In the genomic region with DNA sequence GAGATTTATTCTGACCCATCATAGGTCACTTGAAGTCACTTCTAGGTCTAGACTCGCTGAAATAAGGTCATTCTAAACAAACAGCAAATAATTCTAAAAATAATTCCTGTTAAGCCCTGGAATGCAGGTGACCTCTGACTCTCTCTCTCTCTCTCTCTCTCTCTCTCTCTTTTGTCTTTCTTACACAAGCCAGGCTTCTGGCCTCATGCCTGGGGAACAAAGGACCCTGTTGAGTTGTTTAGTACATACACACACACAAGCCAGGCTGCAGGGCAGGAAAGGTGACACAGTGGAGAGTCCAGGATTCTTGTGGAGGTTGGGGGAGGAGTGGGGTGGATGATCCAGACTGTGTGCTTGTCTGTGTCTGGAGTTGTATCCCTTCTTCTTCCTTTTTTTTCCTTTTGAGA, we compare ENCODE assay signal across 1 cellular context.
TF ChIP-seq lines count a peak whose summit lies in the region.

No MANE protein-coding gene starts in this region.

TF ChIP-seq in HepG2, 621 proteins besides CTCF, POLR2A, EP300 and RAD21 (continued from another document and continues in another):
- TF ChIP-seq, protein P1, sequence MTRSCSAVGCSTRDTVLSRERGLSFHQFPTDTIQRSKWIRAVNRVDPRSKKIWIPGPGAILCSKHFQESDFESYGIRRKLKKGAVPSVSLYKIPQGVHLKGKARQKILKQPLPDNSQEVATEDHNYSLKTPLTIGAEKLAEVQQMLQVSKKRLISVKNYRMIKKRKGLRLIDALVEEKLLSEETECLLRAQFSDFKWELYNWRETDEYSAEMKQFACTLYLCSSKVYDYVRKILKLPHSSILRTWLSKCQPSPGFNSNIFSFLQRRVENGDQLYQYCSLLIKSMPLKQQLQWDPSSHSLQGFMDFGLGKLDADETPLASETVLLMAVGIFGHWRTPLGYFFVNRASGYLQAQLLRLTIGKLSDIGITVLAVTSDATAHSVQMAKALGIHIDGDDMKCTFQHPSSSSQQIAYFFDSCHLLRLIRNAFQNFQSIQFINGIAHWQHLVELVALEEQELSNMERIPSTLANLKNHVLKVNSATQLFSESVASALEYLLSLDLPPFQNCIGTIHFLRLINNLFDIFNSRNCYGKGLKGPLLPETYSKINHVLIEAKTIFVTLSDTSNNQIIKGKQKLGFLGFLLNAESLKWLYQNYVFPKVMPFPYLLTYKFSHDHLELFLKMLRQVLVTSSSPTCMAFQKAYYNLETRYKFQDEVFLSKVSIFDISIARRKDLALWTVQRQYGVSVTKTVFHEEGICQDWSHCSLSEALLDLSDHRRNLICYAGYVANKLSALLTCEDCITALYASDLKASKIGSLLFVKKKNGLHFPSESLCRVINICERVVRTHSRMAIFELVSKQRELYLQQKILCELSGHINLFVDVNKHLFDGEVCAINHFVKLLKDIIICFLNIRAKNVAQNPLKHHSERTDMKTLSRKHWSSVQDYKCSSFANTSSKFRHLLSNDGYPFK (CRISPR knock-in tag; IDR thresholded peaks at IDR 0.05; ENCODE audit: borderline replicate concordance): no peak
- TF ChIP-seq, protein P2, sequence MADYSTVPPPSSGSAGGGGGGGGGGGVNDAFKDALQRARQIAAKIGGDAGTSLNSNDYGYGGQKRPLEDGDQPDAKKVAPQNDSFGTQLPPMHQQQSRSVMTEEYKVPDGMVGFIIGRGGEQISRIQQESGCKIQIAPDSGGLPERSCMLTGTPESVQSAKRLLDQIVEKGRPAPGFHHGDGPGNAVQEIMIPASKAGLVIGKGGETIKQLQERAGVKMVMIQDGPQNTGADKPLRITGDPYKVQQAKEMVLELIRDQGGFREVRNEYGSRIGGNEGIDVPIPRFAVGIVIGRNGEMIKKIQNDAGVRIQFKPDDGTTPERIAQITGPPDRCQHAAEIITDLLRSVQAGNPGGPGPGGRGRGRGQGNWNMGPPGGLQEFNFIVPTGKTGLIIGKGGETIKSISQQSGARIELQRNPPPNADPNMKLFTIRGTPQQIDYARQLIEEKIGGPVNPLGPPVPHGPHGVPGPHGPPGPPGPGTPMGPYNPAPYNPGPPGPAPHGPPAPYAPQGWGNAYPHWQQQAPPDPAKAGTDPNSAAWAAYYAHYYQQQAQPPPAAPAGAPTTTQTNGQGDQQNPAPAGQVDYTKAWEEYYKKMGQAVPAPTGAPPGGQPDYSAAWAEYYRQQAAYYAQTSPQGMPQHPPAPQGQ (CRISPR knock-in tag; IDR thresholded peaks at IDR 0.05; ENCODE audit: borderline replicate concordance): peak; percentile 84; the same call in 1 of the 2 replicates
- TF ChIP-seq SKI (IDR thresholded peaks at IDR 0.05; ENCODE audit: partially characterized antibody): peak; percentile 99
- no peak for TF ChIP-seq PLRG1 (conservative IDR thresholded peaks at IDR 0.05)
- TF ChIP-seq TP53 (CRISPR knock-in tag; conservative IDR thresholded peaks at IDR 0.05): no peak
- TF ChIP-seq SP140L (CRISPR knock-in tag; IDR thresholded peaks at IDR 0.05; ENCODE audit: borderline replicate concordance): no peak
- TF ChIP-seq DMAP1 (CRISPR knock-in tag; IDR thresholded peaks at IDR 0.05): peak; percentile 88
- TF ChIP-seq, protein P3, sequence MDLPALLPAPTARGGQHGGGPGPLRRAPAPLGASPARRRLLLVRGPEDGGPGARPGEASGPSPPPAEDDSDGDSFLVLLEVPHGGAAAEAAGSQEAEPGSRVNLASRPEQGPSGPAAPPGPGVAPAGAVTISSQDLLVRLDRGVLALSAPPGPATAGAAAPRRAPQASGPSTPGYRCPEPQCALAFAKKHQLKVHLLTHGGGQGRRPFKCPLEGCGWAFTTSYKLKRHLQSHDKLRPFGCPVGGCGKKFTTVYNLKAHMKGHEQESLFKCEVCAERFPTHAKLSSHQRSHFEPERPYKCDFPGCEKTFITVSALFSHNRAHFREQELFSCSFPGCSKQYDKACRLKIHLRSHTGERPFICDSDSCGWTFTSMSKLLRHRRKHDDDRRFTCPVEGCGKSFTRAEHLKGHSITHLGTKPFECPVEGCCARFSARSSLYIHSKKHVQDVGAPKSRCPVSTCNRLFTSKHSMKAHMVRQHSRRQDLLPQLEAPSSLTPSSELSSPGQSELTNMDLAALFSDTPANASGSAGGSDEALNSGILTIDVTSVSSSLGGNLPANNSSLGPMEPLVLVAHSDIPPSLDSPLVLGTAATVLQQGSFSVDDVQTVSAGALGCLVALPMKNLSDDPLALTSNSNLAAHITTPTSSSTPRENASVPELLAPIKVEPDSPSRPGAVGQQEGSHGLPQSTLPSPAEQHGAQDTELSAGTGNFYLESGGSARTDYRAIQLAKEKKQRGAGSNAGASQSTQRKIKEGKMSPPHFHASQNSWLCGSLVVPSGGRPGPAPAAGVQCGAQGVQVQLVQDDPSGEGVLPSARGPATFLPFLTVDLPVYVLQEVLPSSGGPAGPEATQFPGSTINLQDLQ (CRISPR knock-in tag; IDR thresholded peaks at IDR 0.05): 0 out of 2 replicates have a peak, but pooled peaks have one; percentile 62
- no peak for TF ChIP-seq GZF1 (CRISPR knock-in tag; IDR thresholded peaks at IDR 0.05)
- peak; percentile 37; the same call in 1 of the 2 replicates for TF ChIP-seq ZNF441 (CRISPR knock-in tag; IDR thresholded peaks at IDR 0.05; ENCODE audit: borderline replicate concordance)
- TF ChIP-seq ZNF713 (CRISPR knock-in tag; IDR thresholded peaks at IDR 0.05): no peak
- TF ChIP-seq, protein P4, sequence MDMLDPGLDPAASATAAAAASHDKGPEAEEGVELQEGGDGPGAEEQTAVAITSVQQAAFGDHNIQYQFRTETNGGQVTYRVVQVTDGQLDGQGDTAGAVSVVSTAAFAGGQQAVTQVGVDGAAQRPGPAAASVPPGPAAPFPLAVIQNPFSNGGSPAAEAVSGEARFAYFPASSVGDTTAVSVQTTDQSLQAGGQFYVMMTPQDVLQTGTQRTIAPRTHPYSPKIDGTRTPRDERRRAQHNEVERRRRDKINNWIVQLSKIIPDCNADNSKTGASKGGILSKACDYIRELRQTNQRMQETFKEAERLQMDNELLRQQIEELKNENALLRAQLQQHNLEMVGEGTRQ (IDR thresholded peaks at IDR 0.05; ENCODE audit: low read depth, low read length): no peak
- TF ChIP-seq, protein P4 (CRISPR knock-in tag; IDR thresholded peaks at IDR 0.05; ENCODE audit: borderline replicate concordance): no peak
- TF ChIP-seq ZNF782 (CRISPR knock-in tag; IDR thresholded peaks at IDR 0.05; ENCODE audit: borderline replicate concordance): no peak
- TF ChIP-seq ZNF550 (CRISPR knock-in tag; IDR thresholded peaks at IDR 0.05; ENCODE audit: borderline replicate concordance): no peak
- TF ChIP-seq, protein P5, sequence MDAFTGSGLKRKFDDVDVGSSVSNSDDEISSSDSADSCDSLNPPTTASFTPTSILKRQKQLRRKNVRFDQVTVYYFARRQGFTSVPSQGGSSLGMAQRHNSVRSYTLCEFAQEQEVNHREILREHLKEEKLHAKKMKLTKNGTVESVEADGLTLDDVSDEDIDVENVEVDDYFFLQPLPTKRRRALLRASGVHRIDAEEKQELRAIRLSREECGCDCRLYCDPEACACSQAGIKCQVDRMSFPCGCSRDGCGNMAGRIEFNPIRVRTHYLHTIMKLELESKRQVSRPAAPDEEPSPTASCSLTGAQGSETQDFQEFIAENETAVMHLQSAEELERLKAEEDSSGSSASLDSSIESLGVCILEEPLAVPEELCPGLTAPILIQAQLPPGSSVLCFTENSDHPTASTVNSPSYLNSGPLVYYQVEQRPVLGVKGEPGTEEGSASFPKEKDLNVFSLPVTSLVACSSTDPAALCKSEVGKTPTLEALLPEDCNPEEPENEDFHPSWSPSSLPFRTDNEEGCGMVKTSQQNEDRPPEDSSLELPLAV (CRISPR knock-in tag; conservative IDR thresholded peaks at IDR 0.05; ENCODE audit: low read depth): no peak
- TF ChIP-seq ISX (CRISPR knock-in tag; conservative IDR thresholded peaks at IDR 0.05): no peak
- no peak for TF ChIP-seq YY1 (IDR thresholded peaks at IDR 0.05; ENCODE audit: insufficient read depth, insufficient replicate concordance, low read depth, low read length)
- no peak for TF ChIP-seq CHD2 (IDR thresholded peaks at IDR 0.05; ENCODE audit: low read depth, low read length)
- TF ChIP-seq CC2D1A (CRISPR knock-in tag; IDR thresholded peaks at IDR 0.05): no peak
- TF ChIP-seq HES4 (CRISPR knock-in tag; IDR thresholded peaks at IDR 0.05; ENCODE audit: borderline replicate concordance): no peak
- 0 out of 2 replicates have a peak, but pooled peaks have one; percentile 50 for TF ChIP-seq ZNF557 (CRISPR knock-in tag; IDR thresholded peaks at IDR 0.05)
- no peak for TF ChIP-seq HNRNPK (IDR thresholded peaks at IDR 0.05; ENCODE audit: low read depth, low read length, poor library complexity, severe bottlenecking)
- TF ChIP-seq SETDB1 (CRISPR knock-in tag; IDR thresholded peaks at IDR 0.05; ENCODE audit: borderline replicate concordance): no peak
- TF ChIP-seq MAZ (IDR thresholded peaks at IDR 0.05; ENCODE audit: borderline replicate concordance, low read depth, low read length): peak; percentile 16; the same call in 1 of the 2 replicates
- no peak for TF ChIP-seq MAZ (CRISPR knock-in tag; IDR thresholded peaks at IDR 0.05; ENCODE audit: low read depth)
- TF ChIP-seq, protein P6, sequence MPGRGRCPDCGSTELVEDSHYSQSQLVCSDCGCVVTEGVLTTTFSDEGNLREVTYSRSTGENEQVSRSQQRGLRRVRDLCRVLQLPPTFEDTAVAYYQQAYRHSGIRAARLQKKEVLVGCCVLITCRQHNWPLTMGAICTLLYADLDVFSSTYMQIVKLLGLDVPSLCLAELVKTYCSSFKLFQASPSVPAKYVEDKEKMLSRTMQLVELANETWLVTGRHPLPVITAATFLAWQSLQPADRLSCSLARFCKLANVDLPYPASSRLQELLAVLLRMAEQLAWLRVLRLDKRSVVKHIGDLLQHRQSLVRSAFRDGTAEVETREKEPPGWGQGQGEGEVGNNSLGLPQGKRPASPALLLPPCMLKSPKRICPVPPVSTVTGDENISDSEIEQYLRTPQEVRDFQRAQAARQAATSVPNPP (CRISPR knock-in tag; IDR thresholded peaks at IDR 0.05): 0 out of 2 replicates have a peak, but pooled peaks have one; percentile 60
- TF ChIP-seq ZNF34 (CRISPR knock-in tag; IDR thresholded peaks at IDR 0.05; ENCODE audit: borderline replicate concordance): no peak
- no peak for TF ChIP-seq RFX5 (IDR thresholded peaks at IDR 0.05; ENCODE audit: low read depth, low read length)
- TF ChIP-seq, protein P7, sequence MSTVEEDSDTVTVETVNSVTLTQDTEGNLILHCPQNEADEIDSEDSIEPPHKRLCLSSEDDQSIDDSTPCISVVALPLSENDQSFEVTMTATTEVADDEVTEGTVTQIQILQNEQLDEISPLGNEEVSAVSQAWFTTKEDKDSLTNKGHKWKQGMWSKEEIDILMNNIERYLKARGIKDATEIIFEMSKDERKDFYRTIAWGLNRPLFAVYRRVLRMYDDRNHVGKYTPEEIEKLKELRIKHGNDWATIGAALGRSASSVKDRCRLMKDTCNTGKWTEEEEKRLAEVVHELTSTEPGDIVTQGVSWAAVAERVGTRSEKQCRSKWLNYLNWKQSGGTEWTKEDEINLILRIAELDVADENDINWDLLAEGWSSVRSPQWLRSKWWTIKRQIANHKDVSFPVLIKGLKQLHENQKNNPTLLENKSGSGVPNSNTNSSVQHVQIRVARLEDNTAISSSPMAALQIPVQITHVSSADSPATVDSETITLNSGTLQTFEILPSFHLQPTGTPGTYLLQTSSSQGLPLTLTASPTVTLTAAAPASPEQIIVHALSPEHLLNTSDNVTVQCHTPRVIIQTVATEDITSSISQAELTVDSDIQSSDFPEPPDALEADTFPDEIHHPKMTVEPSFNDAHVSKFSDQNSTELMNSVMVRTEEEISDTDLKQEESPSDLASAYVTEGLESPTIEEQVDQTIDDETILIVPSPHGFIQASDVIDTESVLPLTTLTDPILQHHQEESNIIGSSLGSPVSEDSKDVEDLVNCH (CRISPR knock-in tag; IDR thresholded peaks at IDR 0.05): no peak
- TF ChIP-seq NFKB2 (CRISPR knock-in tag; IDR thresholded peaks at IDR 0.05; ENCODE audit: borderline replicate concordance): no peak
- TF ChIP-seq MED1 (CRISPR knock-in tag; IDR thresholded peaks at IDR 0.05): peak; percentile 84
- TF ChIP-seq, protein P8, sequence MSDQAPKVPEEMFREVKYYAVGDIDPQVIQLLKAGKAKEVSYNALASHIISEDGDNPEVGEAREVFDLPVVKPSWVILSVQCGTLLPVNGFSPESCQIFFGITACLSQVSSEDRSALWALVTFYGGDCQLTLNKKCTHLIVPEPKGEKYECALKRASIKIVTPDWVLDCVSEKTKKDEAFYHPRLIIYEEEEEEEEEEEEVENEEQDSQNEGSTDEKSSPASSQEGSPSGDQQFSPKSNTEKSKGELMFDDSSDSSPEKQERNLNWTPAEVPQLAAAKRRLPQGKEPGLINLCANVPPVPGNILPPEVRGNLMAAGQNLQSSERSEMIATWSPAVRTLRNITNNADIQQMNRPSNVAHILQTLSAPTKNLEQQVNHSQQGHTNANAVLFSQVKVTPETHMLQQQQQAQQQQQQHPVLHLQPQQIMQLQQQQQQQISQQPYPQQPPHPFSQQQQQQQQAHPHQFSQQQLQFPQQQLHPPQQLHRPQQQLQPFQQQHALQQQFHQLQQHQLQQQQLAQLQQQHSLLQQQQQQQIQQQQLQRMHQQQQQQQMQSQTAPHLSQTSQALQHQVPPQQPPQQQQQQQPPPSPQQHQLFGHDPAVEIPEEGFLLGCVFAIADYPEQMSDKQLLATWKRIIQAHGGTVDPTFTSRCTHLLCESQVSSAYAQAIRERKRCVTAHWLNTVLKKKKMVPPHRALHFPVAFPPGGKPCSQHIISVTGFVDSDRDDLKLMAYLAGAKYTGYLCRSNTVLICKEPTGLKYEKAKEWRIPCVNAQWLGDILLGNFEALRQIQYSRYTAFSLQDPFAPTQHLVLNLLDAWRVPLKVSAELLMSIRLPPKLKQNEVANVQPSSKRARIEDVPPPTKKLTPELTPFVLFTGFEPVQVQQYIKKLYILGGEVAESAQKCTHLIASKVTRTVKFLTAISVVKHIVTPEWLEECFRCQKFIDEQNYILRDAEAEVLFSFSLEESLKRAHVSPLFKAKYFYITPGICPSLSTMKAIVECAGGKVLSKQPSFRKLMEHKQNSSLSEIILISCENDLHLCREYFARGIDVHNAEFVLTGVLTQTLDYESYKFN (CRISPR knock-in tag; conservative IDR thresholded peaks at IDR 0.05): peak; percentile 95
- peak; percentile 61; the same call in 1 of the 2 replicates for TF ChIP-seq MIXL1 (CRISPR knock-in tag; IDR thresholded peaks at IDR 0.05)
- peak; percentile 100 for TF ChIP-seq NR2F2 (IDR thresholded peaks at IDR 0.05; ENCODE audit: borderline replicate concordance, low read depth)
- TF ChIP-seq, protein P9, sequence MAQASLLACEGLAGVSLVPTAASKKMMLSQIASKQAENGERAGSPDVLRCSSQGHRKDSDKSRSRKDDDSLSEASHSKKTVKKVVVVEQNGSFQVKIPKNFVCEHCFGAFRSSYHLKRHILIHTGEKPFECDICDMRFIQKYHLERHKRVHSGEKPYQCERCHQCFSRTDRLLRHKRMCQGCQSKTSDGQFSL (CRISPR knock-in tag; IDR thresholded peaks at IDR 0.05): no peak
- no peak for TF ChIP-seq ZNF761 (CRISPR knock-in tag; conservative IDR thresholded peaks at IDR 0.05)
- TF ChIP-seq ZNF12 (CRISPR knock-in tag; IDR thresholded peaks at IDR 0.05): peak; percentile 57; the same call in 1 of the 2 replicates
- TF ChIP-seq KDM4B (CRISPR knock-in tag; IDR thresholded peaks at IDR 0.05): 0 out of 2 replicates have a peak, but pooled peaks have one; percentile 23
- no peak for TF ChIP-seq SYNCRIP (IDR thresholded peaks at IDR 0.05; ENCODE audit: insufficient read depth, low read depth, low read length)
- peak; percentile 98 for TF ChIP-seq GATAD2A (CRISPR knock-in tag; IDR thresholded peaks at IDR 0.05)
- TF ChIP-seq ZNF282 (IDR thresholded peaks at IDR 0.05; ENCODE audit: partially characterized antibody): no peak
- TF ChIP-seq ZNF256 (CRISPR knock-in tag; conservative IDR thresholded peaks at IDR 0.05): no peak
